2 cellular contexts compared by ENCODE assay signal in genomic region chr2:102062802-102063201, GRCh38.
TF ChIP-seq lines count a peak whose summit lies in the region.

No MANE protein-coding gene starts in this region.

TF ChIP-seq in SK-N-SH, 30 proteins besides CTCF, POLR2A, EP300 and RAD21:
- TF ChIP-seq REST (IDR thresholded peaks at IDR 0.05; ENCODE audit: low read depth, low read length) = no peak
- no peak for TF ChIP-seq CHD2 (IDR thresholded peaks at IDR 0.05; ENCODE audit: low read length, partially characterized antibody)
- TF ChIP-seq JUND (IDR thresholded peaks at IDR 0.05) = no peak
- no peak for TF ChIP-seq RCOR1 (IDR thresholded peaks at IDR 0.05; ENCODE audit: low read length)
- no peak for TF ChIP-seq TAF1 (IDR thresholded peaks at IDR 0.05; ENCODE audit: borderline replicate concordance, low read depth, low read length)
- TF ChIP-seq PBX3 (IDR thresholded peaks at IDR 0.05) = no peak
- no peak for TF ChIP-seq FOXM1 (IDR thresholded peaks at IDR 0.05; ENCODE audit: low read depth)
- TF ChIP-seq MXI1 (IDR thresholded peaks at IDR 0.05; ENCODE audit: low read depth, low read length) = no peak
- no peak for TF ChIP-seq FOSL2 (IDR thresholded peaks at IDR 0.05; ENCODE audit: borderline replicate concordance, low read depth)
- TF ChIP-seq NFIC (IDR thresholded peaks at IDR 0.05; ENCODE audit: borderline replicate concordance) = no peak
- TF ChIP-seq NRF1 (IDR thresholded peaks at IDR 0.05; ENCODE audit: low read depth, low read length) = no peak
- no peak for TF ChIP-seq POLR2AphosphoS5 (IDR thresholded peaks at IDR 0.05; ENCODE audit: low read depth, low read length)
- TF ChIP-seq SMC3 (IDR thresholded peaks at IDR 0.05; ENCODE audit: low read depth, low read length) = no peak
- no peak for TF ChIP-seq YY1 (IDR thresholded peaks at IDR 0.05; ENCODE audit: low read depth)
- TF ChIP-seq FOXJ3 (CRISPR knock-in tag; IDR thresholded peaks at IDR 0.05) = no peak
- TF ChIP-seq RXRA (IDR thresholded peaks at IDR 0.05; ENCODE audit: borderline replicate concordance, low read depth) = no peak
- TF ChIP-seq ELF1 (IDR thresholded peaks at IDR 0.05) = no peak
- no peak for TF ChIP-seq GATA2 (CRISPR knock-in tag; IDR thresholded peaks at IDR 0.05)
- no peak for TF ChIP-seq TEAD4 (IDR thresholded peaks at IDR 0.05; ENCODE audit: borderline replicate concordance, insufficient read depth)
- TF ChIP-seq SIN3A (IDR thresholded peaks at IDR 0.05; ENCODE audit: borderline replicate concordance, low read depth, low read length) = no peak

TF ChIP-seq in SK-N-SH treated with all-trans-retinoic acid at 6 μM for 48 hours, 23 proteins besides CTCF, POLR2A, EP300 and RAD21 (continued from another document):
- TF ChIP-seq CREB5 (CRISPR knock-in tag; IDR thresholded peaks at IDR 0.05; ENCODE audit: low read depth) = no peak
- TF ChIP-seq ZC3H10 (CRISPR knock-in tag; IDR thresholded peaks at IDR 0.05) = no peak
- no peak for TF ChIP-seq BACH2 (CRISPR knock-in tag; IDR thresholded peaks at IDR 0.05; ENCODE audit: borderline replicate concordance)
- no peak for TF ChIP-seq ZFP3 (CRISPR knock-in tag; IDR thresholded peaks at IDR 0.05)
- no peak for TF ChIP-seq ARNTL (CRISPR knock-in tag; IDR thresholded peaks at IDR 0.05; ENCODE audit: borderline replicate concordance, low read depth)
- TF ChIP-seq ZNF8 (CRISPR knock-in tag; IDR thresholded peaks at IDR 0.05) = no peak
- no peak for TF ChIP-seq SNAI2 (CRISPR knock-in tag; IDR thresholded peaks at IDR 0.05)
- no peak for TF ChIP-seq ZNF565 (CRISPR knock-in tag; conservative IDR thresholded peaks at IDR 0.05; ENCODE audit: low read depth)
- no peak for TF ChIP-seq ZFP30 (CRISPR knock-in tag; IDR thresholded peaks at IDR 0.05)
- no peak for TF ChIP-seq POU6F1 (CRISPR knock-in tag; IDR thresholded peaks at IDR 0.05; ENCODE audit: borderline replicate concordance, low read depth)
